Comparison of ENCODE assay signal across 13 cellular contexts in the genomic region with DNA sequence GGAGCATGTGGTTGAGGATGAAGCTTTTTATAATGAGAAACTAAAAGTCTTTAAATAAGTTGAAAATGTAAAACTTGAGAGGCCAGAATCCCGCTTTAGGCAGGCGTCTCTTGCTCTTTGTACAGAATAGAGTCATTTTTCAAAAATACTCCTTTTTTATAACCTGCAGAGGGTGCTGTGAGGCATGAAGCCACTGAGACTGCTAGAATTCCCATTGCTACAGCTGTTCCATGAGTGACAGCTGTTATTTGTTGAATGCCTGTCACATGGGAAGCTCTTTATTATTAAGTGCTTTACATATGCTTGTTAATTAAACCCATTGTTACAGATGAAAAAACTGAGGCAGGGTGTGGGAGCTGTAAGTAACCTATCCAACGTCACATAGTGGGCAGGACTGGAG. TPM values are rescaled to one million over a fixed set of nuclear protein-coding genes. Genes with fewer than 3 reads are reported as not detected.
DNase-seq lines count a peak whose midpoint lies in the region; ATAC-seq and TF ChIP-seq lines count a peak whose summit lies in the region.
"Had no signal": no experiment of that assay in that cellular context is flagged by ENCODE, and none has a peak within 500 bp of the region (broad histone marks: within the 10 kb centered on the region; RNA-seq: fewer than 3 reads in every experiment).

No MANE protein-coding gene starts in this region.

- H3K4me1 ChIP-seq in GM23248 (ENCODE audit: insufficient read depth) = no peaks in the 10 kb centered on the region; the same call in 1 of the 2 replicates
- peaks cover 8% of the 10 kb centered on the region; the same call in 1 of the 2 replicates for H3K4me1 ChIP-seq in OCI-LY3 (ENCODE audit: low read length)
- H3K4me1 ChIP-seq in spleen = no peaks in the 10 kb centered on the region
- H3K4me1 ChIP-seq in uterus = no peaks in the 10 kb centered on the region
- H3K4me1 ChIP-seq: BLaER1, vagina had no signal

- H3K27me3 ChIP-seq in GM23248 (replicated peaks; ENCODE audit: insufficient read depth) = no peaks in the 10 kb centered on the region
- H3K27me3 ChIP-seq in OCI-LY3 (ENCODE audit: low read depth, low read length) = no peaks in the 10 kb centered on the region
- H3K27me3 ChIP-seq in spleen (replicated peaks in 1 of 7) = peaks cover 0 to 31% (median 0%) of the 10 kb centered on the region in 7 donors
- H3K27me3 ChIP-seq in uterus = no peaks in the 10 kb centered on the region
- H3K27me3 ChIP-seq: BLaER1, vagina had no signal

- H3K9me3 ChIP-seq in GM23248 (ENCODE audit: low read depth) = no peaks in the 10 kb centered on the region
- no peaks in the 10 kb centered on the region for H3K9me3 ChIP-seq in OCI-LY3 (ENCODE audit: insufficient read depth, low read length)
- H3K9me3 ChIP-seq in spleen = peaks cover 0 to 22% (median 19%) of the 10 kb centered on the region in 8 donors
- H3K9me3 ChIP-seq in uterus = no peaks in the 10 kb centered on the region
- H3K9me3 ChIP-seq: vagina had no signal

- TF ChIP-seq POLR2A in spleen (IDR thresholded peaks at IDR 0.05) = no peak
- TF ChIP-seq POLR2A in uterus (IDR thresholded peaks at IDR 0.05) = no peak

- in situ Hi-C loops in GM23248 (cut with MboI) = no loop called here

- intact Hi-C loops in spleen (cut with DNase I; ENCODE audit: low total_unique reads) = no loop called here
- intact Hi-C loops in uterus (cut with DNase I; ENCODE audit: low total_unique reads) = no loop called here

- DNase-seq in GM23248 (peak; percentile 27), fibroblast of mammary gland (ENCODE audit: low read depth) (peak; percentile 4), spleen (no peak), uterus (no peak), left lobe of liver (ENCODE audit: low spot score) (no peak)
- no peak for DNase-seq in stimulated activated CD4-positive, alpha-beta T cell treated with anti-CD3 and anti-CD28 coated beads, Interleukin-15, amount 100 ng/mL, for 24 hours
- DNase-seq: activated CD4-positive, alpha-beta T cell treated with anti-CD3 and anti-CD28 coated beads, Interleukin-2, amount 50 U/mL, for 4 hours; kidney glomerular epithelial cell had no signal

- no peaks in the 10 kb centered on the region for H3K9me2 ChIP-seq in GM23248 (ENCODE audit: insufficient read depth)

- H2AFZ ChIP-seq in GM23248 (no peak overlapping the region), OCI-LY3 (ENCODE audit: low read depth, low read length) (no peak overlapping the region)

- H3K27ac ChIP-seq in 22Rv1 = no peak overlapping the region
- no peak overlapping the region for H3K27ac ChIP-seq in GM23248
- H3K27ac ChIP-seq in OCI-LY3 (ENCODE audit: low read length) = no peak overlapping the region
- H3K27ac ChIP-seq in spleen = no peak overlapping the region
- no peak overlapping the region for H3K27ac ChIP-seq in uterus
- H3K27ac ChIP-seq: BLaER1, vagina had no signal

- WGBS in GM23248 (ENCODE audit: low coverage in 1 of 2, low lambda C conversion rate in 2 of 2, missing lambda C conversion rate in 2 of 2), 2 experiments = 77 to 78% methylated on average over 3 of the region's 3 CpGs
- 79 to 91% (median 84%) methylated on average over 3 of the region's 3 CpGs for WGBS in spleen, 5 donors

- ATAC-seq in left lobe of liver = no peak
- ATAC-seq: natural killer cell treated with Interleukin-12 subunit alpha and Interleukin-12 subunit beta and Interleukin-15 and Interleukin-18, amount 100 ng/mL, for 72 hours had no signal

- H3K79me2 ChIP-seq in GM23248 (ENCODE audit: insufficient read depth) (no peaks in the 10 kb centered on the region), OCI-LY3 (ENCODE audit: low read length) (no peaks in the 10 kb centered on the region)

- no peaks in the 10 kb centered on the region for H3F3A ChIP-seq in GM23248 (ENCODE audit: insufficient read depth)

- H3K9ac ChIP-seq in GM23248 (no peak overlapping the region), OCI-LY3 (ENCODE audit: low read length) (no peak overlapping the region)
- H3K9ac ChIP-seq: BLaER1 had no signal

- peak; percentile 50 for TF ChIP-seq CTCF in 22Rv1 (IDR thresholded peaks at IDR 0.05)
- TF ChIP-seq CTCF in OCI-LY3 (IDR thresholded peaks at IDR 0.05; ENCODE audit: low read depth, low read length) = peak; percentile 60
- TF ChIP-seq CTCF in fibroblast of mammary gland (conservative IDR thresholded peaks at IDR 0.05; ENCODE audit: control insufficient read depth, insufficient read depth, low read depth, low read length) = peak; percentile 31
- no peak for TF ChIP-seq CTCF in spleen (IDR thresholded peaks at IDR 0.05 in 8 of 11, conservative IDR thresholded peaks at IDR 0.05 in 3 of 11)
- no peak for TF ChIP-seq CTCF in uterus (IDR thresholded peaks at IDR 0.05)

- no peak overlapping the region for H3K4me3 ChIP-seq in GM23248
- H3K4me3 ChIP-seq in OCI-LY3 (ENCODE audit: low read length) = no peak overlapping the region
- H3K4me3 ChIP-seq in fibroblast of mammary gland (ENCODE audit: control insufficient read depth, low read depth, low read length) = no peak overlapping the region
- no peak overlapping the region for H3K4me3 ChIP-seq in spleen
- H3K4me3 ChIP-seq in uterus = no peak overlapping the region
- H3K4me3 ChIP-seq: BLaER1, vagina had no signal

- no peak overlapping the region for H3K4me2 ChIP-seq in GM23248 (ENCODE audit: unreplicated experiment)
- H3K4me2 ChIP-seq in OCI-LY3 (ENCODE audit: low read length) = no peak overlapping the region
- H3K4me2 ChIP-seq: BLaER1 had no signal

- H4K20me1 ChIP-seq in GM23248 (ENCODE audit: insufficient read depth) = no peaks in the 10 kb centered on the region
- no peaks in the 10 kb centered on the region for H4K20me1 ChIP-seq in OCI-LY3 (ENCODE audit: insufficient read depth, low read length)
- H4K20me1 ChIP-seq: BLaER1 had no signal

- H3K36me3 ChIP-seq in GM23248 (ENCODE audit: low read depth) = no peaks in the 10 kb centered on the region
- H3K36me3 ChIP-seq in OCI-LY3 (replicated peaks; ENCODE audit: low read depth, low read length) = no peaks in the 10 kb centered on the region
- no peaks in the 10 kb centered on the region for H3K36me3 ChIP-seq in spleen
- no peaks in the 10 kb centered on the region for H3K36me3 ChIP-seq in uterus
- H3K36me3 ChIP-seq: BLaER1, vagina had no signal

RNA-seq across cellular contexts. Expression of a gene that starts 18.5 kb away (rescaled TPM):
- total RNA-seq in GM23248 (2014; rRNA removed; shearing (Covaris generic)) = 1.3 and 1.6 TPM in 2 replicates
- polyA plus RNA-seq in GM23248 (2016; fragmentation: Nextera tagmentation; extraction: Ambion mirVana) (0.25 and 0.28 TPM in 2 replicates), spleen (under 1 TPM; 0.15 to 0.26 (median 0.22) TPM)
- total RNA-seq in spleen (1 to 10 TPM in 2 of 7 donors, under 1 TPM in 5; 0.32 to 1.6 (median 0.76) TPM), uterus (1 to 10 TPM in 2 of 4 donors, under 1 TPM in 1, not detected in 1; 0.43 to 2.9 (median 1.5) TPM), left lobe of liver (0.05 TPM)

Comparison
In these comparisons a context has a peak if more than half of its experiments do, and no peak if none do; other contexts are left out.
1. CTCF ChIP-seq: peak in 22Rv1 (single experiment), OCI-LY3 (single experiment) and fibroblast of mammary gland (single experiment); none in spleen (0 of 11) and uterus (0 of 4).
2. DNase-seq: peak in GM23248 (single experiment) and fibroblast of mammary gland (single experiment); none in spleen (single experiment), uterus (0 of 2), left lobe of liver (single experiment) and stimulated activated CD4-positive, alpha-beta T cell treated with anti-CD3 and anti-CD28 coated beads, Interleukin-15, amount 100 ng/mL, for 24 hours (single experiment).